ENCODE assay signal across 17 cellular contexts in genomic region chr2:197673142-197673541, GRCh38. TPM values are rescaled to one million over a fixed set of nuclear protein-coding genes. Genes with fewer than 3 reads are reported as not detected.
DNase-seq lines count a peak whose midpoint lies in the region; ATAC-seq, FAIRE-seq and TF ChIP-seq lines count a peak whose summit lies in the region.
"Had no signal": no experiment of that assay in that cellular context is flagged by ENCODE, and none has a peak within 500 bp of the region (broad histone marks: within the 10 kb centered on the region; RNA-seq: fewer than 3 reads in every experiment).

No MANE protein-coding gene starts in this region.

- WGBS in HepG2 (ENCODE audit: low lambda C conversion rate) = 31% methylated on average over 5 of the region's 5 CpGs
- WGBS in right lobe of liver (ENCODE audit: insufficient coverage, low coverage, low lambda C conversion rate, missing lambda C conversion rate) = 62% methylated on average over 5 of the region's 5 CpGs
- 53 to 55% methylated on average over 5 of the region's 5 CpGs for WGBS in pancreas, 2 donors

- H3K27ac ChIP-seq in HepG2 (ENCODE audit: extremely low read length, insufficient read depth, low read length) (no peak overlapping the region), right lobe of liver (no peak overlapping the region), pancreas (peak overlapping the region in 2 of 4 donors; percentile 17), MM.1S (ENCODE audit: low read length) (no peak overlapping the region)
- H3K27ac ChIP-seq: transverse colon had no signal

- in situ Hi-C loops in HepG2 (cut with HindIII; ENCODE audit: extremely low pct_ligation_motif_present, low pct_unique_long_range_greater_than_20kb) = no loop called here

- intact Hi-C loops in HepG2 (cut with micrococcal nuclease; ENCODE audit: unreplicated experiment) (no loop called here), right lobe of liver (cut with DNase I) (no loop called here), pancreas (cut with DNase I) (no loop called here)

- FAIRE-seq in HepG2 (lab: Jason Lieb, UNC) (no peak), pancreas (lab: Jason Lieb, UNC) (no peak)
- FAIRE-seq: bronchial epithelial cell had no signal

- BruUV-seq in HepG2 (replicated peaks; lab: Mats Ljungman, UMichigan) = no TSS peak

- POLR2A ChIA-PET in HepG2 (lab: Yijun Ruan, JAX) = no interaction called here

- H3K27me3 ChIP-seq in HepG2 (ENCODE audit: control insufficient read depth in 1 of 2, insufficient read depth in 2 of 2, low read length in 2 of 2) (peaks cover 0 to 3% of the 10 kb centered on the region in 2 experiments; a peak in 1 of 5 replicates), right lobe of liver (no peaks in the 10 kb centered on the region), pancreas (no peaks in the 10 kb centered on the region), BE2C (peaks cover 20% of the 10 kb centered on the region), MM.1S (replicated peaks; ENCODE audit: insufficient read depth, low read length) (no peaks in the 10 kb centered on the region)
- H3K27me3 ChIP-seq: transverse colon had no signal

- H3F3A ChIP-seq in MM.1S (ENCODE audit: insufficient read depth, low read length) = no peaks in the 10 kb centered on the region

- H3K9ac ChIP-seq in HepG2 (ENCODE audit: insufficient read depth, low read depth, low read length) (no peak overlapping the region), MM.1S (ENCODE audit: low read length) (no peak overlapping the region)

- H3K4me3 ChIP-seq in HepG2 (replicated peaks in 1 of 3; ENCODE audit: insufficient read depth in 1 of 3, low read depth in 2 of 3, low read length in 3 of 3) = no peak overlapping the region
- no peak overlapping the region for H3K4me3 ChIP-seq in right lobe of liver
- H3K4me3 ChIP-seq in foreskin fibroblast (ENCODE audit: low read depth in 1 of 2, low read length in 2 of 2) = peak overlapping the region; percentile 10 to 63
- peak overlapping the region in 1 of 4 donors; percentile 10 for H3K4me3 ChIP-seq in pancreas
- no peak overlapping the region for H3K4me3 ChIP-seq in BE2C (ENCODE audit: low read depth, low read length)
- no peak overlapping the region for H3K4me3 ChIP-seq in MM.1S (ENCODE audit: low read length)

- H3K9me2 ChIP-seq in MM.1S (replicated peaks; ENCODE audit: insufficient read depth, low read length) = no peaks in the 10 kb centered on the region

- H2AFZ ChIP-seq in HepG2 (ENCODE audit: low read length) (no peak overlapping the region), MM.1S (ENCODE audit: low read length) (no peak overlapping the region)

- DNase-seq in HepG2 (ENCODE audit: low spot score) (no peak), right lobe of liver (no peak), foreskin fibroblast (no peak), pancreas (no peak), BE2C (no peak), GM10266 (ENCODE audit: extremely low spot score) (no peak), MM.1S (no peak)
- DNase-seq: activated CD4-positive, alpha-beta T cell treated with anti-CD3 and anti-CD28 coated beads, Interleukin-2, amount 10 ng/mL, durations not matched to agents 24 days and 14 days; DMS79; erythroblast; NCI-H1417; NCI-H526; transverse colon had no signal

- TF ChIP-seq CTCF in HepG2 (CRISPR knock-in tag; IDR thresholded peaks at IDR 0.05) (no peak), right lobe of liver (IDR thresholded peaks at IDR 0.05) (no peak), foreskin fibroblast (IDR thresholded peaks at IDR 0.05; ENCODE audit: low read depth, low read length) (no peak), pancreas (IDR thresholded peaks at IDR 0.05) (no peak), BE2C (IDR thresholded peaks at IDR 0.05; ENCODE audit: low read depth, low read length) (no peak), GM10266 (IDR thresholded peaks at IDR 0.05; ENCODE audit: control insufficient read depth, insufficient read depth, low read depth, missing control alignments) (no peak), MM.1S (IDR thresholded peaks at IDR 0.05; ENCODE audit: low read length) (no peak)

- no peak for TF ChIP-seq POLR2A in HepG2 (IDR thresholded peaks at IDR 0.05; ENCODE audit: insufficient read depth in 1 of 2, low read depth in 2 of 2, low read length in 2 of 2)
- no peak for TF ChIP-seq POLR2A in right lobe of liver (IDR thresholded peaks at IDR 0.05)

- TF ChIP-seq EP300 in HepG2 (IDR thresholded peaks at IDR 0.05; ENCODE audit: low read depth in 2 of 2, low read length in 2 of 2) (no peak), HepG2 (CRISPR knock-in tag; IDR thresholded peaks at IDR 0.05; ENCODE audit: borderline replicate concordance) (no peak)

- ATAC-seq in HepG2 (peak; percentile 67), right lobe of liver (no peak), pancreas (peak in 3 of 4 donors; percentile 34 to 60 (median 40)), HG03460 (IDR thresholded peaks at IDR 0.05; ENCODE audit: unreplicated experiment) (no peak)

- no peak for TF ChIP-seq RAD21 in HepG2 (CRISPR knock-in tag; IDR thresholded peaks at IDR 0.05)

- no peaks in the 10 kb centered on the region for H3K36me3 ChIP-seq in HepG2 (replicated peaks in 1 of 2; ENCODE audit: control insufficient read depth in 1 of 2, insufficient read depth in 2 of 2, low read length in 2 of 2)
- no peaks in the 10 kb centered on the region for H3K36me3 ChIP-seq in right lobe of liver
- no peaks in the 10 kb centered on the region for H3K36me3 ChIP-seq in pancreas
- H3K36me3 ChIP-seq in BE2C = no peaks in the 10 kb centered on the region
- no peaks in the 10 kb centered on the region for H3K36me3 ChIP-seq in MM.1S (replicated peaks; ENCODE audit: insufficient read depth, low read length)
- H3K36me3 ChIP-seq: transverse colon had no signal

- H3K4me1 ChIP-seq in HepG2 (ENCODE audit: insufficient read depth, low read length) (peaks cover 31% of the 10 kb centered on the region), right lobe of liver (no peaks in the 10 kb centered on the region), pancreas (no peaks in the 10 kb centered on the region), BE2C (no peaks in the 10 kb centered on the region), MM.1S (ENCODE audit: low read length) (peaks cover 10% of the 10 kb centered on the region)
- H3K4me1 ChIP-seq: transverse colon had no signal

- H3K4me2 ChIP-seq in HepG2 (ENCODE audit: low read depth, low read length) = peak overlapping the region; percentile 46
- H3K4me2 ChIP-seq in MM.1S (ENCODE audit: low read depth, low read length) = no peak overlapping the region

- no peaks in the 10 kb centered on the region for H3K79me2 ChIP-seq in HepG2 (ENCODE audit: insufficient read depth, low read length)
- no peaks in the 10 kb centered on the region for H3K79me2 ChIP-seq in MM.1S (ENCODE audit: low read length)

- CTCF ChIA-PET in HepG2 (lab: Yijun Ruan, JAX; ENCODE audit: low intra/inter-chr PET ratio, low total read pairs) = no interaction called here

- no peaks in the 10 kb centered on the region for H3K9me3 ChIP-seq in HepG2 (ENCODE audit: low read length)
- H3K9me3 ChIP-seq in right lobe of liver = no peaks in the 10 kb centered on the region
- no peaks in the 10 kb centered on the region for H3K9me3 ChIP-seq in pancreas
- no peaks in the 10 kb centered on the region for H3K9me3 ChIP-seq in BE2C
- no peaks in the 10 kb centered on the region for H3K9me3 ChIP-seq in MM.1S (replicated peaks; ENCODE audit: insufficient read depth, low read length)
- H3K9me3 ChIP-seq: transverse colon had no signal

- no peaks in the 10 kb centered on the region for H4K20me1 ChIP-seq in HepG2 (ENCODE audit: insufficient read depth, low read length)
- no peaks in the 10 kb centered on the region for H4K20me1 ChIP-seq in MM.1S (ENCODE audit: insufficient read depth, low read length)

RNA-seq across cellular contexts. Expression of gene RFTN2, which starts 2.2 kb away (rescaled TPM):
- total RNA-seq in HepG2 (2016; rRNA removed; fragmentation: Illumina TruSeq; extraction: Trizol) (not detected in 2 replicates), right lobe of liver (1 to 10 TPM in 4 of 6 experiments, under 1 TPM in 2; 0.58 to 1.9 (median 1.0) TPM), pancreas (1 to 10 TPM in 5 of 6 donors, under 1 TPM in 1; 0.92 to 7.6 (median 1.7) TPM)
- total RNA-seq in HepG2 (2016; cell fraction: cytosol; rRNA removed; fragmentation: Illumina TruSeq; extraction: Trizol; ENCODE audit: low read depth) = not detected in 2 replicates
- not detected in 2 replicates for total RNA-seq in HepG2 (2016; cell fraction: insoluble cytoplasmic fraction; rRNA removed; fragmentation: Illumina TruSeq; extraction: Trizol)
- total RNA-seq in HepG2 (2016; cell fraction: membrane; rRNA removed; fragmentation: Illumina TruSeq; extraction: Trizol) = not detected in 2 replicates
- total RNA-seq in HepG2 (2016; cell fraction: nucleus; rRNA removed; fragmentation: Illumina TruSeq; extraction: Trizol) = not detected in 2 replicates
- polyA plus RNA-seq in HepG2 (2011; rRNA removed) (not detected in 2 replicates), pancreas (under 1 TPM; 0.77 to 0.80 TPM)
- polyA plus RNA-seq in HepG2 (2011; cell fraction: cytosol; rRNA removed) = not detected in 2 replicates
- polyA plus RNA-seq in HepG2 (2011; cell fraction: nucleus; rRNA removed) = not detected in 2 replicates
- polyA plus RNA-seq in HepG2 (2012) = 0.05 and 0.08 TPM in 2 replicates
- not detected in 2 replicates for polyA plus RNA-seq in HepG2 (2016; cell fraction: cytosol; fragmentation: Illumina TruSeq; extraction: Trizol; ENCODE audit: low read depth)
- not detected in 2 replicates for polyA plus RNA-seq in HepG2 (2016; cell fraction: insoluble cytoplasmic fraction; fragmentation: Illumina TruSeq; extraction: Trizol; ENCODE audit: low read depth)
- not detected in 2 replicates for polyA plus RNA-seq in HepG2 (2016; cell fraction: membrane; fragmentation: Illumina TruSeq; extraction: Trizol; ENCODE audit: low read depth)
- not detected in 2 replicates for polyA plus RNA-seq in HepG2 (2016; cell fraction: nucleus; fragmentation: Illumina TruSeq; extraction: Trizol; ENCODE audit: insufficient read depth, low read depth)
- polyA minus RNA-seq in HepG2 (2011; rRNA and poly(A)+ RNA removed; ENCODE audit: low replicate concordance) = not detected in 2 replicates
- not detected in 2 replicates for polyA minus RNA-seq in HepG2 (2011; cell fraction: cytosol; rRNA and poly(A)+ RNA removed)
- not detected in 2 replicates for polyA minus RNA-seq in HepG2 (2011; cell fraction: nucleus; rRNA and poly(A)+ RNA removed)
- polyA plus RNA-seq in BE2C (2012; ENCODE audit: insufficient read depth, insufficient read length, low read depth) = 0.29 TPM
- total RNA-seq: activated CD4-positive, alpha-beta T cell treated with anti-CD3 and anti-CD28 coated beads, Interleukin-2, amount 10 ng/mL, durations not matched to agents 24 days and 14 days; activated T-helper 1 cell treated with anti-CD3 and anti-CD28 coated beads, Interleukin-12 subunit alpha, Interleukin-12 subunit beta, Interleukin-2, Interleukin-4 antibody, amounts not matched to agents 30 ng/mL and 10 ng/mL and 1 ng/mL, durations not matched to agents 14 hours and 24 hours and 36 hours; T-helper 2 cell treated with Interferon-gamma antibody and Interleukin-4, amounts not matched to agents 100 ng/mL and 5 ng/mL, for 36 hours had no signal

RNA-seq across cellular contexts. Expression of gene MARS2, which starts 32.0 kb away (rescaled TPM):
- total RNA-seq in HepG2 (2016; rRNA removed; fragmentation: Illumina TruSeq; extraction: Trizol) (16.2 and 19.5 TPM in 2 replicates), right lobe of liver (10 to 100 TPM in 2 of 6 experiments, 1 to 10 TPM in 4; 5.1 to 15.1 (median 6.6) TPM), pancreas (1 to 10 TPM; 2.0 to 5.3 (median 4.0) TPM)
- 1.6 TPM in 2 replicates for total RNA-seq in HepG2 (2016; cell fraction: cytosol; rRNA removed; fragmentation: Illumina TruSeq; extraction: Trizol; ENCODE audit: low read depth)
- 16.1 and 18.2 TPM in 2 replicates for total RNA-seq in HepG2 (2016; cell fraction: insoluble cytoplasmic fraction; rRNA removed; fragmentation: Illumina TruSeq; extraction: Trizol)
- 5.7 and 6.3 TPM in 2 replicates for total RNA-seq in HepG2 (2016; cell fraction: membrane; rRNA removed; fragmentation: Illumina TruSeq; extraction: Trizol)
- 13.7 and 13.8 TPM in 2 replicates for total RNA-seq in HepG2 (2016; cell fraction: nucleus; rRNA removed; fragmentation: Illumina TruSeq; extraction: Trizol)
- polyA plus RNA-seq in HepG2 (2011; rRNA removed) (6.9 and 7.7 TPM in 2 replicates), pancreas (1 to 10 TPM; 1.4 to 2.6 TPM)
- 4.5 and 5.9 TPM in 2 replicates for polyA plus RNA-seq in HepG2 (2011; cell fraction: cytosol; rRNA removed)
- 9.2 and 10.2 TPM in 2 replicates for polyA plus RNA-seq in HepG2 (2011; cell fraction: nucleus; rRNA removed)
- polyA plus RNA-seq in HepG2 (2012) = 8.2 and 9.2 TPM in 2 replicates
- polyA plus RNA-seq in HepG2 (2016; cell fraction: cytosol; fragmentation: Illumina TruSeq; extraction: Trizol; ENCODE audit: low read depth) = 0.59 and 0.63 TPM in 2 replicates
- polyA plus RNA-seq in HepG2 (2016; cell fraction: insoluble cytoplasmic fraction; fragmentation: Illumina TruSeq; extraction: Trizol; ENCODE audit: low read depth) = 18.9 and 19.6 TPM in 2 replicates
- 3.1 and 3.7 TPM in 2 replicates for polyA plus RNA-seq in HepG2 (2016; cell fraction: membrane; fragmentation: Illumina TruSeq; extraction: Trizol; ENCODE audit: low read depth)
- polyA plus RNA-seq in HepG2 (2016; cell fraction: nucleus; fragmentation: Illumina TruSeq; extraction: Trizol; ENCODE audit: insufficient read depth, low read depth) = 12.7 and 14.0 TPM in 2 replicates
- 21.5 and 21.9 TPM in 2 replicates for polyA minus RNA-seq in HepG2 (2011; rRNA and poly(A)+ RNA removed; ENCODE audit: low replicate concordance)
- polyA minus RNA-seq in HepG2 (2011; cell fraction: cytosol; rRNA and poly(A)+ RNA removed) = 8.2 and 10.2 TPM in 2 replicates
- polyA minus RNA-seq in HepG2 (2011; cell fraction: nucleus; rRNA and poly(A)+ RNA removed) = 27.7 and 32.0 TPM in 2 replicates
- polyA plus RNA-seq in BE2C (2012; ENCODE audit: insufficient read depth, insufficient read length, low read depth) = 43.2 TPM

Comparison
In these comparisons a context has a peak if more than half of its experiments do, and no peak if none do; other contexts are left out.
1. ATAC-seq: peak in HepG2 (single experiment) and pancreas (3 of 4); none in right lobe of liver (0 of 4) and HG03460 (single experiment).
2. H3K4me3 ChIP-seq: peak in foreskin fibroblast (2 of 2); none in HepG2 (0 of 3), right lobe of liver (0 of 3), BE2C (single experiment) and MM.1S (single experiment).